11 cellular contexts compared by ENCODE assay signal in the genomic region with DNA sequence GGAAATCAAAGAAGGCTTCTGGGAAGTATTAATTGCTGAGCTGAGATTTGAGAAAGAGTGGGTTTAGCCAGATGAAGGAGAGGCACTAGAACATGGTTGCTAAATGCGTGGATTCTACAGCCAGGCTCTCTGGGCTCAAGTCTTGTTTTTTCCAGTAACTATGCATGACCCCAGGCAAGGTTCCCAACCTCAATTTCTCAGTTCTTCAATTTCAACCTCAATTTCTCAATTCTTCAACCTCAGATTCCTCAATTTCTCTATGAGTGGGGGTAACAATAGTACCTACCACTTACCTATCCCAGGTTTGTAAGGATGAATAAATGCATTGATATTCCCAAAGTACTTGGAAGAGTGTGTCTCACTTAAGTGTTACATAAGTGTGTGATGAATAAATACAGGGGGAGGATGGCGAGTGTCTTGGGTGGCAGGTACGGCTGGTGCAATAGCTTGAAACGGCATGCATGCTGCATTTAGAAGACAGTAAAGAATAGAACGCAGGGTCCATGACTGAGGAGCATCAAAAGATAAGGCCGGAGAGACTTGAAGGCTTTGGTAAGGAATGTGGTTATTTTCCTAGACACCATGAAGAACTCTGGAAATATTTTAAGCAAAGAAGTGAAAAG.
DNase-seq lines count a peak whose midpoint lies in the region; ATAC-seq, FAIRE-seq and TF ChIP-seq lines count a peak whose summit lies in the region.
"Had no signal": no experiment of that assay in that cellular context is flagged by ENCODE, and none has a peak within 500 bp of the region (broad histone marks: within the 10 kb centered on the region; RNA-seq: fewer than 3 reads in every experiment).

No MANE protein-coding gene starts in this region.

- no peak overlapping the region for H3K4me2 ChIP-seq in HepG2 (ENCODE audit: low read depth, low read length)
- H3K4me2 ChIP-seq: PC-9 had no signal

- H3K27ac ChIP-seq in right lobe of liver (no peak overlapping the region), HepG2 (ENCODE audit: extremely low read length, insufficient read depth, low read length) (no peak overlapping the region), thoracic aorta (no peak overlapping the region)
- H3K27ac ChIP-seq: PC-9 had no signal

- H3K79me2 ChIP-seq in HepG2 (ENCODE audit: insufficient read depth, low read length) = no peaks in the 10 kb centered on the region

- DNase-seq in right lobe of liver = no peak
- no peak for DNase-seq in HepG2 (ENCODE audit: low spot score)
- DNase-seq in SKM-1 treated with dmso at 0.1 percent for 144 hours (lab: John Stamatoyannopoulos, UW; ENCODE audit: unreplicated experiment) = peak; percentile 45
- no peak for DNase-seq in thoracic aorta (ENCODE audit: low spot score)
- no peak for DNase-seq in T1000 (lab: John Stamatoyannopoulos, UW)
- no peak for DNase-seq in stimulated activated CD4-positive, alpha-beta T cell treated with anti-CD3 and anti-CD28 coated beads, Interleukin-4, amount 100 ng/mL, for 4 hours
- no peak for DNase-seq in NCI-H2081 (lab: John Stamatoyannopoulos, UW)
- DNase-seq: activated CD4-positive, alpha-beta T cell treated with anti-CD3 and anti-CD28 coated beads, Interleukin-2, amount 10 ng/mL, durations not matched to agents 24 days and 14 days; DMS53; PC-9 had no signal

- no peak for TF ChIP-seq EP300 in HepG2 (IDR thresholded peaks at IDR 0.05; ENCODE audit: low read depth in 2 of 2, low read length in 2 of 2)
- TF ChIP-seq EP300 in HepG2 (CRISPR knock-in tag; IDR thresholded peaks at IDR 0.05; ENCODE audit: borderline replicate concordance) = no peak

- FAIRE-seq in HepG2 (lab: Jason Lieb, UNC) = no peak

- H3K36me3 ChIP-seq in right lobe of liver (no peaks in the 10 kb centered on the region), HepG2 (replicated peaks in 1 of 2; ENCODE audit: control insufficient read depth in 1 of 2, insufficient read depth in 2 of 2, low read length in 2 of 2) (no peaks in the 10 kb centered on the region), thoracic aorta (no peaks in the 10 kb centered on the region)

- no peak for TF ChIP-seq CTCF in right lobe of liver (IDR thresholded peaks at IDR 0.05)
- TF ChIP-seq CTCF in HepG2 (CRISPR knock-in tag; IDR thresholded peaks at IDR 0.05) = no peak
- TF ChIP-seq CTCF in thoracic aorta (IDR thresholded peaks at IDR 0.05) = no peak

- intact Hi-C loops in right lobe of liver (cut with DNase I) (no loop called here), HepG2 (cut with micrococcal nuclease; ENCODE audit: unreplicated experiment) (no loop called here)

- no peak overlapping the region for H3K9ac ChIP-seq in HepG2 (ENCODE audit: insufficient read depth, low read depth, low read length)

- no peaks in the 10 kb centered on the region for H3K9me3 ChIP-seq in right lobe of liver
- H3K9me3 ChIP-seq in HepG2 (ENCODE audit: low read length) = no peaks in the 10 kb centered on the region
- H3K9me3 ChIP-seq in thoracic aorta = no peaks in the 10 kb centered on the region

- H4K20me1 ChIP-seq in HepG2 (ENCODE audit: insufficient read depth, low read length) = no peaks in the 10 kb centered on the region

- H3K4me3 ChIP-seq in right lobe of liver = no peak overlapping the region
- no peak overlapping the region for H3K4me3 ChIP-seq in HepG2 (replicated peaks in 1 of 3; ENCODE audit: insufficient read depth in 1 of 3, low read depth in 2 of 3, low read length in 3 of 3)
- H3K4me3 ChIP-seq in thoracic aorta = no peak overlapping the region
- H3K4me3 ChIP-seq: PC-9 had no signal

- peak in 3 of 4 donors; percentile 36 to 67 (median 46) for ATAC-seq in right lobe of liver
- no peak for ATAC-seq in HepG2
- ATAC-seq in HG02981 (IDR thresholded peaks at IDR 0.05; ENCODE audit: unreplicated experiment) = peak; percentile 36
- peak; percentile 29 for ATAC-seq in thoracic aorta (ENCODE audit: insufficient number of reproducible peaks, low FRiP score, low read depth)

- TF ChIP-seq POLR2A in right lobe of liver (IDR thresholded peaks at IDR 0.05) (no peak), HepG2 (IDR thresholded peaks at IDR 0.05; ENCODE audit: insufficient read depth in 1 of 2, low read depth in 2 of 2, low read length in 2 of 2) (no peak)

- H3K27me3 ChIP-seq in right lobe of liver = no peaks in the 10 kb centered on the region
- no peaks in the 10 kb centered on the region for H3K27me3 ChIP-seq in HepG2 (ENCODE audit: control insufficient read depth in 1 of 2, insufficient read depth in 2 of 2, low read length in 2 of 2)
- H3K27me3 ChIP-seq in thoracic aorta (replicated peaks; ENCODE audit: insufficient read depth) = no peaks in the 10 kb centered on the region

- no peak for TF ChIP-seq RAD21 in HepG2 (CRISPR knock-in tag; IDR thresholded peaks at IDR 0.05)

- no peaks in the 10 kb centered on the region for H3K4me1 ChIP-seq in right lobe of liver
- H3K4me1 ChIP-seq in HepG2 (ENCODE audit: insufficient read depth, low read length) = no peaks in the 10 kb centered on the region
- peaks cover 0 to 5% of the 10 kb centered on the region in 2 donors for H3K4me1 ChIP-seq in thoracic aorta (ENCODE audit: control insufficient read depth in 1 of 2, low read depth in 2 of 2)

- in situ Hi-C loops in HepG2 (cut with HindIII; ENCODE audit: extremely low pct_ligation_motif_present, low pct_unique_long_range_greater_than_20kb) = no loop called here

- WGBS in right lobe of liver (ENCODE audit: insufficient coverage, low coverage, low lambda C conversion rate, missing lambda C conversion rate) = 74% methylated on average over 6 of the region's 6 CpGs
- WGBS in HepG2 (ENCODE audit: low lambda C conversion rate) = 33% methylated on average over 6 of the region's 6 CpGs

- H2AFZ ChIP-seq in HepG2 (ENCODE audit: low read length) = no peak overlapping the region
- H2AFZ ChIP-seq: PC-9 had no signal

- CTCF ChIA-PET in HepG2 (lab: Yijun Ruan, JAX; ENCODE audit: low intra/inter-chr PET ratio, low total read pairs) = no interaction called here

- BruUV-seq in HepG2 (replicated peaks; lab: Mats Ljungman, UMichigan) = no TSS peak

- POLR2A ChIA-PET in HepG2 (lab: Yijun Ruan, JAX) = no interaction called here

TF ChIP-seq in HepG2, 621 proteins besides CTCF, POLR2A, EP300 and RAD21:
- TF ChIP-seq SP140L (CRISPR knock-in tag; IDR thresholded peaks at IDR 0.05; ENCODE audit: borderline replicate concordance) (no peak), HES4 (CRISPR knock-in tag; IDR thresholded peaks at IDR 0.05; ENCODE audit: borderline replicate concordance) (no peak), NFE2 (CRISPR knock-in tag; IDR thresholded peaks at IDR 0.05) (no peak)
TF ChIP-seq in HepG2: peak in this region for 0.
